In genomic region chr17:41634639-41635038, GRCh38 we compare ENCODE assay signal across 2 cellular contexts.
TF ChIP-seq lines count a peak whose summit lies in the region.

No MANE protein-coding gene starts in this region.

TF ChIP-seq in SK-N-SH treated with all-trans-retinoic acid at 6 μM for 48 hours, 23 proteins besides CTCF, POLR2A, EP300 and RAD21 (continued from another document):
- TF ChIP-seq, protein P1, sequence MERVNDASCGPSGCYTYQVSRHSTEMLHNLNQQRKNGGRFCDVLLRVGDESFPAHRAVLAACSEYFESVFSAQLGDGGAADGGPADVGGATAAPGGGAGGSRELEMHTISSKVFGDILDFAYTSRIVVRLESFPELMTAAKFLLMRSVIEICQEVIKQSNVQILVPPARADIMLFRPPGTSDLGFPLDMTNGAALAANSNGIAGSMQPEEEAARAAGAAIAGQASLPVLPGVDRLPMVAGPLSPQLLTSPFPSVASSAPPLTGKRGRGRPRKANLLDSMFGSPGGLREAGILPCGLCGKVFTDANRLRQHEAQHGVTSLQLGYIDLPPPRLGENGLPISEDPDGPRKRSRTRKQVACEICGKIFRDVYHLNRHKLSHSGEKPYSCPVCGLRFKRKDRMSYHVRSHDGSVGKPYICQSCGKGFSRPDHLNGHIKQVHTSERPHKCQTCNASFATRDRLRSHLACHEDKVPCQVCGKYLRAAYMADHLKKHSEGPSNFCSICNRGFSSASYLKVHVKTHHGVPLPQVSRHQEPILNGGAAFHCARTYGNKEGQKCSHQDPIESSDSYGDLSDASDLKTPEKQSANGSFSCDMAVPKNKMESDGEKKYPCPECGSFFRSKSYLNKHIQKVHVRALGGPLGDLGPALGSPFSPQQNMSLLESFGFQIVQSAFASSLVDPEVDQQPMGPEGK (CRISPR knock-in tag; IDR thresholded peaks at IDR 0.05; ENCODE audit: borderline replicate concordance): no peak
- no peak for TF ChIP-seq PPARA (CRISPR knock-in tag; IDR thresholded peaks at IDR 0.05; ENCODE audit: borderline replicate concordance)
- no peak for TF ChIP-seq TCF4 (CRISPR knock-in tag; IDR thresholded peaks at IDR 0.05; ENCODE audit: borderline replicate concordance)
- no peak for TF ChIP-seq ZNF565 (CRISPR knock-in tag; conservative IDR thresholded peaks at IDR 0.05; ENCODE audit: low read depth)
- TF ChIP-seq CSRNP3 (CRISPR knock-in tag; IDR thresholded peaks at IDR 0.05): no peak
- no peak for TF ChIP-seq CSDC2 (CRISPR knock-in tag; IDR thresholded peaks at IDR 0.05)
- no peak for TF ChIP-seq ESRRG (CRISPR knock-in tag; IDR thresholded peaks at IDR 0.05)
- TF ChIP-seq RARB (CRISPR knock-in tag; IDR thresholded peaks at IDR 0.05): no peak
- no peak for TF ChIP-seq POU6F1 (CRISPR knock-in tag; IDR thresholded peaks at IDR 0.05; ENCODE audit: borderline replicate concordance, low read depth)
- TF ChIP-seq SNAI2 (CRISPR knock-in tag; IDR thresholded peaks at IDR 0.05): no peak
- TF ChIP-seq ZFP30 (CRISPR knock-in tag; IDR thresholded peaks at IDR 0.05): no peak
- no peak for TF ChIP-seq GLIS3 (CRISPR knock-in tag; IDR thresholded peaks at IDR 0.05)

TF ChIP-seq in SK-N-SH, 30 proteins besides CTCF, POLR2A, EP300 and RAD21:
- TF ChIP-seq ZBTB33 (IDR thresholded peaks at IDR 0.05; ENCODE audit: borderline replicate concordance, low read depth): no peak
- TF ChIP-seq FOXJ3 (CRISPR knock-in tag; IDR thresholded peaks at IDR 0.05): no peak
- TF ChIP-seq, protein P2, sequence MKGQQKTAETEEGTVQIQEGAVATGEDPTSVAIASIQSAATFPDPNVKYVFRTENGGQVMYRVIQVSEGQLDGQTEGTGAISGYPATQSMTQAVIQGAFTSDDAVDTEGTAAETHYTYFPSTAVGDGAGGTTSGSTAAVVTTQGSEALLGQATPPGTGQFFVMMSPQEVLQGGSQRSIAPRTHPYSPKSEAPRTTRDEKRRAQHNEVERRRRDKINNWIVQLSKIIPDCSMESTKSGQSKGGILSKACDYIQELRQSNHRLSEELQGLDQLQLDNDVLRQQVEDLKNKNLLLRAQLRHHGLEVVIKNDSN (IDR thresholded peaks at IDR 0.05; ENCODE audit: borderline replicate concordance, low read depth): no peak
- TF ChIP-seq, protein P3, sequence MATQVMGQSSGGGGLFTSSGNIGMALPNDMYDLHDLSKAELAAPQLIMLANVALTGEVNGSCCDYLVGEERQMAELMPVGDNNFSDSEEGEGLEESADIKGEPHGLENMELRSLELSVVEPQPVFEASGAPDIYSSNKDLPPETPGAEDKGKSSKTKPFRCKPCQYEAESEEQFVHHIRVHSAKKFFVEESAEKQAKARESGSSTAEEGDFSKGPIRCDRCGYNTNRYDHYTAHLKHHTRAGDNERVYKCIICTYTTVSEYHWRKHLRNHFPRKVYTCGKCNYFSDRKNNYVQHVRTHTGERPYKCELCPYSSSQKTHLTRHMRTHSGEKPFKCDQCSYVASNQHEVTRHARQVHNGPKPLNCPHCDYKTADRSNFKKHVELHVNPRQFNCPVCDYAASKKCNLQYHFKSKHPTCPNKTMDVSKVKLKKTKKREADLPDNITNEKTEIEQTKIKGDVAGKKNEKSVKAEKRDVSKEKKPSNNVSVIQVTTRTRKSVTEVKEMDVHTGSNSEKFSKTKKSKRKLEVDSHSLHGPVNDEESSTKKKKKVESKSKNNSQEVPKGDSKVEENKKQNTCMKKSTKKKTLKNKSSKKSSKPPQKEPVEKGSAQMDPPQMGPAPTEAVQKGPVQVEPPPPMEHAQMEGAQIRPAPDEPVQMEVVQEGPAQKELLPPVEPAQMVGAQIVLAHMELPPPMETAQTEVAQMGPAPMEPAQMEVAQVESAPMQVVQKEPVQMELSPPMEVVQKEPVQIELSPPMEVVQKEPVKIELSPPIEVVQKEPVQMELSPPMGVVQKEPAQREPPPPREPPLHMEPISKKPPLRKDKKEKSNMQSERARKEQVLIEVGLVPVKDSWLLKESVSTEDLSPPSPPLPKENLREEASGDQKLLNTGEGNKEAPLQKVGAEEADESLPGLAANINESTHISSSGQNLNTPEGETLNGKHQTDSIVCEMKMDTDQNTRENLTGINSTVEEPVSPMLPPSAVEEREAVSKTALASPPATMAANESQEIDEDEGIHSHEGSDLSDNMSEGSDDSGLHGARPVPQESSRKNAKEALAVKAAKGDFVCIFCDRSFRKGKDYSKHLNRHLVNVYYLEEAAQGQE (IDR thresholded peaks at IDR 0.05; ENCODE audit: low read depth, low read length): no peak
- no peak for TF ChIP-seq RFX5 (IDR thresholded peaks at IDR 0.05; ENCODE audit: low read length)
- no peak for TF ChIP-seq CHD2 (IDR thresholded peaks at IDR 0.05; ENCODE audit: low read length, partially characterized antibody)
